Comparison of ENCODE assay signal across 8 cellular contexts in the genomic region with DNA sequence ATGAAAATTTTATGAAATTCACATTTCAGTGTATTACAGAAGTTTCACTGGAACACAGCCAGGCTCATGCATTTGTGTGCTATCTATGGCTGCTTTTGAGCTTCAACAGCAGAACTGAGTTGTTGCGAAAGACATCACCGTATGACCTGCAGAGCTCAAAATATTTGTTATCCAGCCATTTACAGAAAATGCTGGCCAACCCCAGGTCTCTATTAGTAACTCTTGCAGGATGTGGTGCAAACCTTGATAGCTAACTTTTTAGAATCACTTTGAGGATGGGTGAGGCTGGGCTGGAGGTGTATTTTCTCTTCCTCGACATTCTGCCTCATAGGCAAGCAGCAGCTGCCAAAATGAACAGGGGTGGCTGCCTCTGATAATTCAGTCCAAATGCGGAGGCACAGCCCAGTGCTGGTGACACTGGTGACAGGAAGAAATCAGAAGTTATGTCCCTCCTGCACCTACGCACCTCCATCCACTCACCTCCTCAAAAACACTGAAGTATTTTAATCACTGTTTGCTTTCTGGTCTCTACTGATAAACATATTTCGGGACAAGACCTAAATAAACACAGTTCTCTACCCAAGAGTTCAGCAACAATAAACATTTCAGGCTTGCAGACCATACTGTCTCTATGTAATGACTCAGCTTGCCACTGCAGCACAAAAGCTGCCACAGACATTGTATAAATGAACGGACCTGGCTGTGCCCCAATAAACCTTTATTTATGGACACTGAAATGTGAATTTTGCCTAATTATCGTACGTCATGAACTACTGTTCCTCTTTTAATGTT. TPM values are rescaled to one million over a fixed set of nuclear protein-coding genes. Genes with fewer than 3 reads are reported as not detected.
A peak's percentile ranks its signal among the peaks of the same experiment; 100 is the strongest.
DNase-seq lines count a peak whose midpoint lies in the region; ATAC-seq and TF ChIP-seq lines count a peak whose summit lies in the region.

No MANE protein-coding gene starts in this region.

- H3K4me3 ChIP-seq in BLaER1 (no peak overlapping the region), breast epithelium (no peak overlapping the region)

- no peak overlapping the region for H3K9ac ChIP-seq in BLaER1

- H3K27ac ChIP-seq in BLaER1 (0 out of 2 replicates have a peak overlapping the region, but pooled peaks have one; percentile 2), breast epithelium (peak overlapping the region; percentile 26 to 73)

- H3K27me3 ChIP-seq in BLaER1 (no peaks in the 10 kb centered on the region), breast epithelium (no peaks in the 10 kb centered on the region)

- no peak for TF ChIP-seq POLR2A in breast epithelium (IDR thresholded peaks at IDR 0.05)

- H3K36me3 ChIP-seq in BLaER1 (peaks cover 8% of the 10 kb centered on the region; the same call in 1 of the 2 replicates), breast epithelium (no peaks in the 10 kb centered on the region)

- H3K9me3 ChIP-seq in BLaER1 (peaks cover 5% of the 10 kb centered on the region; the same call in 1 of the 2 replicates), breast epithelium (no peaks in the 10 kb centered on the region)

- ATAC-seq in HG02885 (IDR thresholded peaks at IDR 0.05; ENCODE audit: poor library complexity, unreplicated experiment) (no peak), GM18519 (IDR thresholded peaks at IDR 0.05; ENCODE audit: low FRiP score, unreplicated experiment) (no peak)

- peak; percentile 64 for DNase-seq in LHCN-M2 (ENCODE audit: low read depth)
- DNase-seq in breast epithelium (ENCODE audit: low spot score in 2 of 2) = no peak
- peak; percentile 81 to 90 for DNase-seq in lung microvascular endothelial cell (ENCODE audit: low read depth in 2 of 2)
- no peak for DNase-seq in NCI-H2227 (lab: John Stamatoyannopoulos, UW; ENCODE audit: unreplicated experiment)
- no peak for DNase-seq in NCI-H526 treated with DMSO at 0.1 percent for 48 hours (lab: John Stamatoyannopoulos, UW)

- H4K20me1 ChIP-seq in BLaER1 = peaks cover 99% of the 10 kb centered on the region

- H3K4me1 ChIP-seq in BLaER1 = peaks cover 81% of the 10 kb centered on the region
- H3K4me1 ChIP-seq in breast epithelium = peaks cover 3 to 18% of the 10 kb centered on the region in 2 donors

- TF ChIP-seq CTCF in breast epithelium (IDR thresholded peaks at IDR 0.05) = no peak

- H3K4me2 ChIP-seq in BLaER1 = peak overlapping the region; percentile 68

- intact Hi-C loops in breast epithelium (cut with DNase I; ENCODE audit: low total_unique reads) = no loop called here

RNA-seq across cellular contexts. Expression of a gene that starts 28.5 kb away (rescaled TPM):
- total RNA-seq in LHCN-M2 (2014; rRNA removed) = 19.5 and 22.5 TPM in 2 replicates
- polyA plus RNA-seq in LHCN-M2 (2012) = 35.9 TPM
- total RNA-seq in breast epithelium = 10 to 100 TPM; 40.8 to 43.6 (median 43.6) TPM
- 26.8 and 31.5 TPM in 2 replicates for total RNA-seq in lung microvascular endothelial cell

Comparison
In these comparisons a context has a peak if more than half of its experiments do, and no peak if none do; other contexts are left out.
1. DNase-seq: peak in LHCN-M2 (single experiment) and lung microvascular endothelial cell (2 of 2); none in breast epithelium (0 of 2), NCI-H2227 (single experiment) and NCI-H526 treated with DMSO at 0.1 percent for 48 hours (single experiment).